8 cellular contexts compared by ENCODE assay signal in genomic region chr1:230104395-230105244, GRCh38. TPM values are rescaled to one million over a fixed set of nuclear protein-coding genes. Genes with fewer than 3 reads are reported as not detected.
DNase-seq lines count a peak whose midpoint lies in the region; ATAC-seq and TF ChIP-seq lines count a peak whose summit lies in the region.

No MANE protein-coding gene starts in this region.

- peaks cover 62% of the 10 kb centered on the region for H3K4me1 Mint-ChIP-seq in CD8-positive, alpha-beta T cell (ENCODE audit: low read depth)
- peaks cover 85% of the 10 kb centered on the region for H3K4me1 Mint-ChIP-seq in activated naive CD8-positive, alpha-beta T cell treated with anti-CD3 and anti-CD28 coated beads for 36 hours

- no peaks in the 10 kb centered on the region for H3K27me3 Mint-ChIP-seq in CD8-positive, alpha-beta T cell (ENCODE audit: low read depth)
- H3K27me3 Mint-ChIP-seq in activated naive CD8-positive, alpha-beta T cell treated with anti-CD3 and anti-CD28 coated beads for 36 hours, result no peaks in the 10 kb centered on the region

- peaks cover 32% of the 10 kb centered on the region for H3K4me1 ChIP-seq in CD8-positive, alpha-beta T cell (ENCODE audit: insufficient read depth, low read length)
- H3K4me1 ChIP-seq in cardiac muscle cell (ENCODE audit: low read depth) (peaks cover 34% of the 10 kb centered on the region), uterus (peaks cover 9 to 15% of the 10 kb centered on the region in 2 donors)

- no peaks in the 10 kb centered on the region for H3K36me3 ChIP-seq in CD8-positive, alpha-beta T cell (ENCODE audit: insufficient read depth, low read length)
- H3K36me3 ChIP-seq in cardiac muscle cell (no peaks in the 10 kb centered on the region), uterus (no peaks in the 10 kb centered on the region)

- TF ChIP-seq POLR2A in uterus (IDR thresholded peaks at IDR 0.05), result no peak

- H3K27ac ChIP-seq in CD8-positive, alpha-beta T cell (ENCODE audit: low read depth, low read length), result no peak overlapping the region
- H3K27ac ChIP-seq in cardiac muscle cell (no peak overlapping the region), uterus (peak overlapping the region in 1 of 2 donors; percentile 49)

- DNase-seq in CD8-positive, alpha-beta T cell, result peak in 6 of 7 experiments; percentile 36 to 71 (median 56)
- DNase-seq in GM20000 (ENCODE audit: low spot score) (peak; percentile 61), SK-MEL-5 (ENCODE audit: low read depth, low spot score) (peak; percentile 54), cardiac muscle cell (ENCODE audit: low read depth in 1 of 2, low spot score in 1 of 2) (peak; percentile 52 to 98), pulmonary artery endothelial cell (ENCODE audit: low read depth, low spot score) (peak; percentile 89), uterus (peak; percentile 83 to 89)
- peak; percentile 89 for DNase-seq in activated naive CD8-positive, alpha-beta T cell treated with anti-CD3 and anti-CD28 coated beads for 36 hours

- POLR2A ChIA-PET in CD8-positive, alpha-beta T cell (lab: Charles Lee), result no interaction called here

- H3K9me3 ChIP-seq in CD8-positive, alpha-beta T cell (ENCODE audit: low read length), result no peaks in the 10 kb centered on the region
- no peaks in the 10 kb centered on the region for H3K9me3 ChIP-seq in cardiac muscle cell (ENCODE audit: low read depth)
- H3K9me3 ChIP-seq in uterus, result no peaks in the 10 kb centered on the region

- CTCF ChIA-PET in CD8-positive, alpha-beta T cell (lab: Charles Lee), result interaction anchor here (1.7 kb wide), 1 partner anchor 57 kb away, joined by 3 read pairs; no protein-coding TSS in a partner anchor

- TF ChIP-seq CTCF in CD8-positive, alpha-beta T cell (IDR thresholded peaks at IDR 0.05), result no peak
- TF ChIP-seq CTCF in GM20000 (IDR thresholded peaks at IDR 0.05; ENCODE audit: extremely low read depth, missing control alignments), result no peak
- TF ChIP-seq CTCF in cardiac muscle cell (IDR thresholded peaks at IDR 0.05; ENCODE audit: low read depth, low read length), result no peak
- no peak for TF ChIP-seq CTCF in uterus (IDR thresholded peaks at IDR 0.05)

- H3K27ac Mint-ChIP-seq in CD8-positive, alpha-beta T cell, result no peak overlapping the region
- peak overlapping the region; percentile 89 for H3K27ac Mint-ChIP-seq in activated naive CD8-positive, alpha-beta T cell treated with anti-CD3 and anti-CD28 coated beads for 36 hours

- intact Hi-C loops in CD8-positive, alpha-beta T cell (cut with DNase I, micrococcal nuclease), result loop anchor here in 1 of 2 experiments (5.0 kb wide), 1 partner anchor 37 kb away; the partner anchor contains the start of gene GALNT2
- intact Hi-C loops in uterus (cut with DNase I; ENCODE audit: low total_unique reads), result no loop called here

- H3K9me3 Mint-ChIP-seq in CD8-positive, alpha-beta T cell, result no peaks in the 10 kb centered on the region
- H3K9me3 Mint-ChIP-seq in activated naive CD8-positive, alpha-beta T cell treated with anti-CD3 and anti-CD28 coated beads for 36 hours, result no peaks in the 10 kb centered on the region

- no peaks in the 10 kb centered on the region for H3K27me3 ChIP-seq in CD8-positive, alpha-beta T cell (ENCODE audit: insufficient read depth, low read length)
- H3K27me3 ChIP-seq in cardiac muscle cell, result no peaks in the 10 kb centered on the region
- H3K27me3 ChIP-seq in uterus, result no peaks in the 10 kb centered on the region

- H3K4me3 Mint-ChIP-seq in CD8-positive, alpha-beta T cell, result peak overlapping the region; percentile 29
- H3K4me3 Mint-ChIP-seq in activated naive CD8-positive, alpha-beta T cell treated with anti-CD3 and anti-CD28 coated beads for 36 hours, result peak overlapping the region; percentile 65

- 0 out of 2 replicates have a peak, but pooled peaks have one; percentile 12 for TF ChIP-seq RAD21 in Ishikawa (IDR thresholded peaks at IDR 0.05; ENCODE audit: low read depth)

- in situ Hi-C loops in SK-MEL-5 (cut with HindIII; ENCODE audit: low pct_unique_long_range_greater_than_20kb, low sequenced_read_pairs), result no loop called here

- no peaks in the 10 kb centered on the region for H3K36me3 Mint-ChIP-seq in CD8-positive, alpha-beta T cell
- H3K36me3 Mint-ChIP-seq in activated naive CD8-positive, alpha-beta T cell treated with anti-CD3 and anti-CD28 coated beads for 36 hours, result peaks cover 31% of the 10 kb centered on the region

- no peak overlapping the region for H3K4me3 ChIP-seq in CD8-positive, alpha-beta T cell (ENCODE audit: low read depth, low read length)
- no peak overlapping the region for H3K4me3 ChIP-seq in cardiac muscle cell
- no peak overlapping the region for H3K4me3 ChIP-seq in uterus

- TF ChIP-seq EP300 in Ishikawa (IDR thresholded peaks at IDR 0.05; ENCODE audit: borderline replicate concordance), result peak; percentile 81

- peak; percentile 83 for ATAC-seq in CD8-positive, alpha-beta T cell

TF ChIP-seq in Ishikawa, 13 proteins besides CTCF, POLR2A, EP300 and RAD21:
- TF ChIP-seq TAF1 (IDR thresholded peaks at IDR 0.05; ENCODE audit: low read depth), result 0 out of 2 replicates have a peak, but pooled peaks have one; percentile 41
- TF ChIP-seq, protein P1, sequence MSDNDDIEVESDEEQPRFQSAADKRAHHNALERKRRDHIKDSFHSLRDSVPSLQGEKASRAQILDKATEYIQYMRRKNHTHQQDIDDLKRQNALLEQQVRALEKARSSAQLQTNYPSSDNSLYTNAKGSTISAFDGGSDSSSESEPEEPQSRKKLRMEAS (IDR thresholded peaks at IDR 0.05), result peak; percentile 74
- no peak for TF ChIP-seq EGR1 (IDR thresholded peaks at IDR 0.05)
- no peak for TF ChIP-seq CREB1 (IDR thresholded peaks at IDR 0.05; ENCODE audit: low read depth)
- TF ChIP-seq, protein P2, sequence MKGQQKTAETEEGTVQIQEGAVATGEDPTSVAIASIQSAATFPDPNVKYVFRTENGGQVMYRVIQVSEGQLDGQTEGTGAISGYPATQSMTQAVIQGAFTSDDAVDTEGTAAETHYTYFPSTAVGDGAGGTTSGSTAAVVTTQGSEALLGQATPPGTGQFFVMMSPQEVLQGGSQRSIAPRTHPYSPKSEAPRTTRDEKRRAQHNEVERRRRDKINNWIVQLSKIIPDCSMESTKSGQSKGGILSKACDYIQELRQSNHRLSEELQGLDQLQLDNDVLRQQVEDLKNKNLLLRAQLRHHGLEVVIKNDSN (IDR thresholded peaks at IDR 0.05), result no peak
- TF ChIP-seq, protein P3, sequence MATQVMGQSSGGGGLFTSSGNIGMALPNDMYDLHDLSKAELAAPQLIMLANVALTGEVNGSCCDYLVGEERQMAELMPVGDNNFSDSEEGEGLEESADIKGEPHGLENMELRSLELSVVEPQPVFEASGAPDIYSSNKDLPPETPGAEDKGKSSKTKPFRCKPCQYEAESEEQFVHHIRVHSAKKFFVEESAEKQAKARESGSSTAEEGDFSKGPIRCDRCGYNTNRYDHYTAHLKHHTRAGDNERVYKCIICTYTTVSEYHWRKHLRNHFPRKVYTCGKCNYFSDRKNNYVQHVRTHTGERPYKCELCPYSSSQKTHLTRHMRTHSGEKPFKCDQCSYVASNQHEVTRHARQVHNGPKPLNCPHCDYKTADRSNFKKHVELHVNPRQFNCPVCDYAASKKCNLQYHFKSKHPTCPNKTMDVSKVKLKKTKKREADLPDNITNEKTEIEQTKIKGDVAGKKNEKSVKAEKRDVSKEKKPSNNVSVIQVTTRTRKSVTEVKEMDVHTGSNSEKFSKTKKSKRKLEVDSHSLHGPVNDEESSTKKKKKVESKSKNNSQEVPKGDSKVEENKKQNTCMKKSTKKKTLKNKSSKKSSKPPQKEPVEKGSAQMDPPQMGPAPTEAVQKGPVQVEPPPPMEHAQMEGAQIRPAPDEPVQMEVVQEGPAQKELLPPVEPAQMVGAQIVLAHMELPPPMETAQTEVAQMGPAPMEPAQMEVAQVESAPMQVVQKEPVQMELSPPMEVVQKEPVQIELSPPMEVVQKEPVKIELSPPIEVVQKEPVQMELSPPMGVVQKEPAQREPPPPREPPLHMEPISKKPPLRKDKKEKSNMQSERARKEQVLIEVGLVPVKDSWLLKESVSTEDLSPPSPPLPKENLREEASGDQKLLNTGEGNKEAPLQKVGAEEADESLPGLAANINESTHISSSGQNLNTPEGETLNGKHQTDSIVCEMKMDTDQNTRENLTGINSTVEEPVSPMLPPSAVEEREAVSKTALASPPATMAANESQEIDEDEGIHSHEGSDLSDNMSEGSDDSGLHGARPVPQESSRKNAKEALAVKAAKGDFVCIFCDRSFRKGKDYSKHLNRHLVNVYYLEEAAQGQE (IDR thresholded peaks at IDR 0.05; ENCODE audit: low read depth), result no peak
- no peak for TF ChIP-seq ZBTB7A (IDR thresholded peaks at IDR 0.05; ENCODE audit: low read depth)
- TF ChIP-seq FOXM1 (IDR thresholded peaks at IDR 0.05; ENCODE audit: borderline replicate concordance, low read depth), result no peak
- peak; percentile 14; the same call in 1 of the 2 replicates for TF ChIP-seq YY1 (IDR thresholded peaks at IDR 0.05; ENCODE audit: low read depth)
- TF ChIP-seq NFIC (IDR thresholded peaks at IDR 0.05), result peak; percentile 93
- peak; percentile 95 for TF ChIP-seq TEAD4 (IDR thresholded peaks at IDR 0.05)
- peak; percentile 84 for TF ChIP-seq TCF12 (IDR thresholded peaks at IDR 0.05; ENCODE audit: low read depth)
- TF ChIP-seq CEBPB (IDR thresholded peaks at IDR 0.05), result peak; percentile 97

RNA-seq across cellular contexts. Expression of gene GALNT2, which starts 37.6 kb away (rescaled TPM):
- 10 to 100 TPM; 13.6 to 15.4 TPM for total RNA-seq in CD8-positive, alpha-beta T cell
- 149 and 169 TPM in 2 replicates for total RNA-seq in SK-MEL-5 (2014; rRNA removed; shearing (Covaris generic))
- polyA plus RNA-seq in SK-MEL-5 (2015; cell fraction: cytosol; rRNA removed), result 553 and 669 TPM in 2 replicates
- 220 and 255 TPM in 2 replicates for polyA plus RNA-seq in SK-MEL-5 (2015; cell fraction: nucleus; rRNA removed)
- 10 to 100 TPM; 46.5 to 48.2 TPM for total RNA-seq in activated naive CD8-positive, alpha-beta T cell treated with anti-CD3 and anti-CD28 coated beads for 36 hours
- 83.5 and 92.1 TPM in 2 replicates for total RNA-seq in cardiac muscle cell
- 71.4 and 73.5 TPM in 2 replicates for polyA plus RNA-seq in cardiac muscle cell
- total RNA-seq in pulmonary artery endothelial cell, result 73.8 and 90.9 TPM in 2 replicates
- 10 to 100 TPM; 13.6 to 51.6 (median 39.6) TPM for total RNA-seq in uterus
